Comparison of ENCODE assay signal across 8 cellular contexts in genomic region chr15:72784233-72784876, GRCh38. TPM values are rescaled to one million over a fixed set of nuclear protein-coding genes. Genes with fewer than 3 reads are reported as not detected.
DNase-seq lines count a peak whose midpoint lies in the region; ATAC-seq and TF ChIP-seq lines count a peak whose summit lies in the region.

No MANE protein-coding gene starts in this region.

- H3K36me3 Mint-ChIP-seq in CD8-positive, alpha-beta memory T cell: peaks cover 0 to 27% (median 8%) of the 10 kb centered on the region in 3 donors
- H3K36me3 Mint-ChIP-seq in activated T-cell treated with anti-CD3 and anti-CD28 coated beads, Interleukin-2, amount 50 U/mL, for 72 hours (ENCODE audit: insufficient read depth in 2 of 2): peaks cover 9 to 22% of the 10 kb centered on the region in 2 donors

- no peaks in the 10 kb centered on the region for H3K36me3 ChIP-seq in CD8-positive, alpha-beta memory T cell (ENCODE audit: insufficient read depth, low read length)
- peaks cover 9% of the 10 kb centered on the region for H3K36me3 ChIP-seq in neutrophil

- H3K27me3 ChIP-seq in CD8-positive, alpha-beta memory T cell (ENCODE audit: insufficient read depth, low read length, poor library complexity, severe bottlenecking): no peaks in the 10 kb centered on the region
- H3K27me3 ChIP-seq in neutrophil: no peaks in the 10 kb centered on the region

- peak overlapping the region; percentile 92 to 99 (median 98) for H3K27ac Mint-ChIP-seq in CD8-positive, alpha-beta memory T cell
- H3K27ac Mint-ChIP-seq in activated T-cell treated with anti-CD3 and anti-CD28 coated beads, Interleukin-2, amount 50 U/mL, for 72 hours: peak overlapping the region; percentile 74

- peak overlapping the region; percentile 95 for H3K27ac ChIP-seq in CD8-positive, alpha-beta memory T cell (ENCODE audit: low read depth, low read length)
- peak overlapping the region; percentile 98 for H3K27ac ChIP-seq in neutrophil

- DNase-seq in CD8-positive, alpha-beta memory T cell: no peak
- DNase-seq in NCI-H526 (lab: John Stamatoyannopoulos, UW) (peak; percentile 79 to 90), globus pallidus (ENCODE audit: low spot score) (peak; percentile 84), posterior vena cava (ENCODE audit: low spot score) (no peak)
- peak; percentile 59 to 74 for DNase-seq in activated T-cell treated with anti-CD3 and anti-CD28 coated beads, Interleukin-2, amount 50 U/mL, for 72 hours

- no peak for TF ChIP-seq CTCF in neutrophil (IDR thresholded peaks at IDR 0.05)

- no peaks in the 10 kb centered on the region for H3K27me3 Mint-ChIP-seq in CD8-positive, alpha-beta memory T cell
- H3K27me3 Mint-ChIP-seq in activated T-cell treated with anti-CD3 and anti-CD28 coated beads, Interleukin-2, amount 50 U/mL, for 72 hours (ENCODE audit: low read depth): no peaks in the 10 kb centered on the region

- H3K4me1 Mint-ChIP-seq in CD8-positive, alpha-beta memory T cell: peaks cover 61 to 73% (median 66%) of the 10 kb centered on the region in 3 donors
- peaks cover 59% of the 10 kb centered on the region for H3K4me1 Mint-ChIP-seq in activated T-cell treated with anti-CD3 and anti-CD28 coated beads, Interleukin-2, amount 50 U/mL, for 72 hours (ENCODE audit: low read depth)

- peak overlapping the region; percentile 94 for H3K4me3 ChIP-seq in CD8-positive, alpha-beta memory T cell (ENCODE audit: low read length)
- H3K4me3 ChIP-seq in neutrophil (ENCODE audit: low read depth in 1 of 2, low read length in 1 of 2): peak overlapping the region; percentile 89 to 99

- H3K4me3 Mint-ChIP-seq in CD8-positive, alpha-beta memory T cell: peak overlapping the region; percentile 85 to 99 (median 94)
- H3K4me3 Mint-ChIP-seq in activated T-cell treated with anti-CD3 and anti-CD28 coated beads, Interleukin-2, amount 50 U/mL, for 72 hours: peak overlapping the region; percentile 72 to 96

- POLR2A ChIA-PET in CD8-positive, alpha-beta memory T cell (lab: Charles Lee): interaction anchor here (1.2 kb wide), 1 partner anchor 557 kb away, joined by 3 read pairs; no protein-coding TSS in a partner anchor

- peaks cover 46% of the 10 kb centered on the region for H3K4me1 ChIP-seq in CD8-positive, alpha-beta memory T cell (ENCODE audit: insufficient read depth, low read length)
- H3K4me1 ChIP-seq in neutrophil (ENCODE audit: control insufficient read depth in 1 of 2, insufficient read depth in 1 of 2, low read depth in 1 of 2, low read length in 1 of 2): peaks cover 27 to 32% of the 10 kb centered on the region in 2 experiments

- no peaks in the 10 kb centered on the region for H3K9me3 ChIP-seq in CD8-positive, alpha-beta memory T cell (ENCODE audit: low read length)
- H3K9me3 ChIP-seq in neutrophil: no peaks in the 10 kb centered on the region

- peak; percentile 13 for ATAC-seq in GM18909 (IDR thresholded peaks at IDR 0.05; ENCODE audit: poor library complexity, unreplicated experiment)
- ATAC-seq in HG03521 (IDR thresholded peaks at IDR 0.05; ENCODE audit: unreplicated experiment): peak; percentile 1
- ATAC-seq in activated T-cell treated with anti-CD3 and anti-CD28 coated beads, Interleukin-2, amount 50 U/mL, for 72 hours (replicated peaks in 1 of 2): peak; percentile 36 to 46

- CTCF ChIA-PET in CD8-positive, alpha-beta memory T cell (lab: Charles Lee): interaction anchor here (1.0 kb wide), 3 partner anchors 9 to 492 kb away, joined by 3 read pairs; no protein-coding TSS in a partner anchor

- no peaks in the 10 kb centered on the region for H3K9me3 Mint-ChIP-seq in CD8-positive, alpha-beta memory T cell
- no peaks in the 10 kb centered on the region for H3K9me3 Mint-ChIP-seq in activated T-cell treated with anti-CD3 and anti-CD28 coated beads, Interleukin-2, amount 50 U/mL, for 72 hours

- intact Hi-C loops in posterior vena cava (cut with DNase I): no loop called here

RNA-seq across cellular contexts. Expression of gene ADPGK, which starts 0.8 kb away (rescaled TPM):
- total RNA-seq in CD8-positive, alpha-beta memory T cell: 10 to 100 TPM; 57.8 to 76.1 TPM
- polyA plus RNA-seq in CD8-positive, alpha-beta memory T cell: 67.5 TPM
- 10 to 100 TPM; 55.8 to 63.1 TPM for total RNA-seq in activated T-cell treated with anti-CD3 and anti-CD28 coated beads, Interleukin-2, amount 50 U/mL, for 72 hours
- total RNA-seq in posterior vena cava: 10 to 100 TPM; 29.8 to 36.4 TPM

Comparison
In these comparisons a context has a peak if more than half of its experiments do, and no peak if none do; other contexts are left out.
1. DNase-seq: peak in NCI-H526 (2 of 2), activated T-cell treated with anti-CD3 and anti-CD28 coated beads, Interleukin-2, amount 50 U/mL, for 72 hours (2 of 2) and globus pallidus (single experiment); none in CD8-positive, alpha-beta memory T cell (0 of 5) and posterior vena cava (single experiment).
2. Peak in every context shown above with its lines, with median percentiles within 50 percentile points of each other: ATAC-seq.